8 cellular contexts compared by ENCODE assay signal in genomic region chr12:79688376-79689040, GRCh38. TPM values are rescaled to one million over a fixed set of nuclear protein-coding genes. Genes with fewer than 3 reads are reported as not detected.
DNase-seq lines count a peak whose midpoint lies in the region; ATAC-seq and TF ChIP-seq lines count a peak whose summit lies in the region.

No MANE protein-coding gene starts in this region.

- H3K27me3 ChIP-seq in ectodermal cell (ENCODE audit: control insufficient read depth, insufficient read depth, low read length, poor library complexity, severe bottlenecking), result no peaks in the 10 kb centered on the region
- H3K27me3 ChIP-seq in osteoblast (ENCODE audit: insufficient read depth, low read length), result no peaks in the 10 kb centered on the region

- H3K9me3 ChIP-seq in ectodermal cell (ENCODE audit: control insufficient read depth, low read length), result no peaks in the 10 kb centered on the region
- H3K9me3 ChIP-seq in osteoblast (ENCODE audit: low read depth, low read length), result no peaks in the 10 kb centered on the region

- H3K36me3 ChIP-seq in ectodermal cell (ENCODE audit: control insufficient read depth, insufficient read depth, low read length) (no peaks in the 10 kb centered on the region), osteoblast (ENCODE audit: insufficient read depth, low read length) (no peaks in the 10 kb centered on the region)

- peaks cover 37% of the 10 kb centered on the region for H4K20me1 ChIP-seq in osteoblast (ENCODE audit: insufficient read depth, low read length)

- peaks cover 69% of the 10 kb centered on the region for H3K79me2 ChIP-seq in osteoblast (ENCODE audit: insufficient read depth, low read length)

- no peak for TF ChIP-seq CTCF in osteoblast (IDR thresholded peaks at IDR 0.05; ENCODE audit: extremely low read depth, low read depth, low read length)
- TF ChIP-seq CTCF in omental fat pad (IDR thresholded peaks at IDR 0.05), result no peak

- H3K27ac ChIP-seq in ectodermal cell (ENCODE audit: insufficient read depth, low read depth, low read length, poor library complexity, severe bottlenecking), result no peak overlapping the region
- H3K27ac ChIP-seq in osteoblast (ENCODE audit: low read depth, low read length), result peak overlapping the region; percentile 55

- peak overlapping the region; percentile 69 for H3K4me3 ChIP-seq in Jurkat, Clone E6-1 (ENCODE audit: low read length)
- peak overlapping the region; percentile 92 for H3K4me3 ChIP-seq in ectodermal cell (ENCODE audit: insufficient read depth, low read depth, low read length)
- H3K4me3 ChIP-seq in osteoblast (ENCODE audit: insufficient read depth, low read length), result peak overlapping the region; percentile 73

- DNase-seq in Jurkat, Clone E6-1 (ENCODE audit: low read depth, low spot score), result no peak
- DNase-seq in osteoblast (ENCODE audit: insufficient read length, low spot score, missing footprints) (no peak), omental fat pad (ENCODE audit: low spot score) (no peak)

- H2AFZ ChIP-seq in osteoblast (ENCODE audit: low read length), result no peak overlapping the region

- peak overlapping the region; percentile 79 for H3K4me2 ChIP-seq in osteoblast (ENCODE audit: insufficient read depth, low read length)

- 16 to 17% methylated on average over 3 to 4 of the region's 6 CpGs for WGBS in ectodermal cell, 2 experiments

- H3K4me1 ChIP-seq in ectodermal cell (ENCODE audit: control insufficient read depth, insufficient read depth, low read length) (peaks cover 15% of the 10 kb centered on the region), osteoblast (ENCODE audit: insufficient read depth, low read length) (peaks cover 49% of the 10 kb centered on the region)

- peak; percentile 23 for ATAC-seq in GM18858 (IDR thresholded peaks at IDR 0.05; ENCODE audit: unreplicated experiment)
- no peak for ATAC-seq in omental fat pad (ENCODE audit: low FRiP score)
- ATAC-seq in GM21360 (IDR thresholded peaks at IDR 0.05; ENCODE audit: unreplicated experiment), result no peak
- no peak for ATAC-seq in GM21526 (IDR thresholded peaks at IDR 0.05; ENCODE audit: low FRiP score, unreplicated experiment)
- ATAC-seq in GM21737 (IDR thresholded peaks at IDR 0.05; ENCODE audit: unreplicated experiment), result no peak

RNA-seq across cellular contexts. Expression of gene PAWR, which starts 2.3 kb away (rescaled TPM):
- polyA plus RNA-seq in Jurkat, Clone E6-1 (2012; ENCODE audit: insufficient read depth, insufficient read length), result 25.0 TPM
- polyA plus RNA-seq in ectodermal cell (2013, experiment 1 of 4), result 91.9 TPM
- polyA plus RNA-seq in ectodermal cell (2013, experiment 2 of 4), result 85.4 TPM
- 58.5 TPM for polyA plus RNA-seq in ectodermal cell (2013, experiment 3 of 4)
- 67.7 TPM for polyA plus RNA-seq in ectodermal cell (2013, experiment 4 of 4)
- total RNA-seq in osteoblast (73.4 and 78.5 TPM in 2 replicates), omental fat pad (10 to 100 TPM; 28.6 to 48.0 (median 36.4) TPM)
